Comparison of ENCODE assay signal across 1 cellular context in the genomic region with DNA sequence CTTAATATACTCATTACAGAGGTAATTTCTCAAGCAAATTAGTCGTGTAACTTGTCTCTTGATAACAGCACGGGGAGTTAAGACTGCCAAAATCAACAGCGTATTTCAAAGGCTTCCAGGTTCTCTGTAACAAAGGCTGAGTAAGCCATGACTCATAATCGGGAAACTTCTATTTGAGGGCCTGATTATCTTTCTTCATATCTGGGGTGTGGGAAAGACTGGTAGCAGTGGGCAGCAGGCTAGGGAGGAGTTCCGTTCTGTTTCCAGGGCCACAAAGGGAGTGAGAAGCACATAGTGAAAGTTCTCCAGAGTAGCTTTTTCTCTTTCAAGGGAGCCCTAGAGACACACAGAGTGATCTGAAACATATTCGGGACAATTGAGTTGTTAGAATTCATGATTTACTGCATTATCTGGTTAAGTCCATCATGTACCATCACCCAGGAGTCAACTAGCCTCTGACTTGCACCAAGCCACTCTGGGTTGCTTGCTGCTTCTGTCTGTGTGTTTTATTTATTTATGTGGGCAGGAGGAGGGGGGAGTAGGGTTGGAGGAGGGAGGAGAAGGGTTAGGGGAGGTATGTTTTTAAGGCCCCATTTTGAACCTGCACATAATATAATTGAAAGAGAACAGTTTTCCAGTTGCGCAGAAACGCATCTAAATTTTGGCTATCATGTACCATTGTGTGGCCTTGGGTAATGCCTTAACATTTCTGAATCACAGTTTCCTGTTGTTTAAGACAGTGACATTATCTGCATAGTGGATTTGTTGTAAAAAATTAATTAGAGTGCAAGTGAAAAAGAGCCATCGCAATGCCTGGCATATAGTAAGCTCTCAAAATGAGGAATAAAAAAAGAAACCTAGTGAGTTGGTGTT.
TF ChIP-seq lines count a peak whose summit lies in the region.

No MANE protein-coding gene starts in this region.

TF ChIP-seq in K562, 482 proteins besides CTCF, POLR2A, EP300 and RAD21 (continued from another document):
- TF ChIP-seq, protein P1, sequence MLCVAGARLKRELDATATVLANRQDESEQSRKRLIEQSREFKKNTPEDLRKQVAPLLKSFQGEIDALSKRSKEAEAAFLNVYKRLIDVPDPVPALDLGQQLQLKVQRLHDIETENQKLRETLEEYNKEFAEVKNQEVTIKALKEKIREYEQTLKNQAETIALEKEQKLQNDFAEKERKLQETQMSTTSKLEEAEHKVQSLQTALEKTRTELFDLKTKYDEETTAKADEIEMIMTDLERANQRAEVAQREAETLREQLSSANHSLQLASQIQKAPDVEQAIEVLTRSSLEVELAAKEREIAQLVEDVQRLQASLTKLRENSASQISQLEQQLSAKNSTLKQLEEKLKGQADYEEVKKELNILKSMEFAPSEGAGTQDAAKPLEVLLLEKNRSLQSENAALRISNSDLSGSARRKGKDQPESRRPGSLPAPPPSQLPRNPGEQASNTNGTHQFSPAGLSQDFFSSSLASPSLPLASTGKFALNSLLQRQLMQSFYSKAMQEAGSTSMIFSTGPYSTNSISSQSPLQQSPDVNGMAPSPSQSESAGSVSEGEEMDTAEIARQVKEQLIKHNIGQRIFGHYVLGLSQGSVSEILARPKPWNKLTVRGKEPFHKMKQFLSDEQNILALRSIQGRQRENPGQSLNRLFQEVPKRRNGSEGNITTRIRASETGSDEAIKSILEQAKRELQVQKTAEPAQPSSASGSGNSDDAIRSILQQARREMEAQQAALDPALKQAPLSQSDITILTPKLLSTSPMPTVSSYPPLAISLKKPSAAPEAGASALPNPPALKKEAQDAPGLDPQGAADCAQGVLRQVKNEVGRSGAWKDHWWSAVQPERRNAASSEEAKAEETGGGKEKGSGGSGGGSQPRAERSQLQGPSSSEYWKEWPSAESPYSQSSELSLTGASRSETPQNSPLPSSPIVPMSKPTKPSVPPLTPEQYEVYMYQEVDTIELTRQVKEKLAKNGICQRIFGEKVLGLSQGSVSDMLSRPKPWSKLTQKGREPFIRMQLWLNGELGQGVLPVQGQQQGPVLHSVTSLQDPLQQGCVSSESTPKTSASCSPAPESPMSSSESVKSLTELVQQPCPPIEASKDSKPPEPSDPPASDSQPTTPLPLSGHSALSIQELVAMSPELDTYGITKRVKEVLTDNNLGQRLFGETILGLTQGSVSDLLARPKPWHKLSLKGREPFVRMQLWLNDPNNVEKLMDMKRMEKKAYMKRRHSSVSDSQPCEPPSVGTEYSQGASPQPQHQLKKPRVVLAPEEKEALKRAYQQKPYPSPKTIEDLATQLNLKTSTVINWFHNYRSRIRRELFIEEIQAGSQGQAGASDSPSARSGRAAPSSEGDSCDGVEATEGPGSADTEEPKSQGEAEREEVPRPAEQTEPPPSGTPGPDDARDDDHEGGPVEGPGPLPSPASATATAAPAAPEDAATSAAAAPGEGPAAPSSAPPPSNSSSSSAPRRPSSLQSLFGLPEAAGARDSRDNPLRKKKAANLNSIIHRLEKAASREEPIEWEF (CRISPR knock-in tag; IDR thresholded peaks at IDR 0.05), result no peak
- TF ChIP-seq ZNF354B (CRISPR knock-in tag; IDR thresholded peaks at IDR 0.05) (no peak), NFRKB (IDR thresholded peaks at IDR 0.05; ENCODE audit: low read depth) (no peak)
- TF ChIP-seq, protein P2, sequence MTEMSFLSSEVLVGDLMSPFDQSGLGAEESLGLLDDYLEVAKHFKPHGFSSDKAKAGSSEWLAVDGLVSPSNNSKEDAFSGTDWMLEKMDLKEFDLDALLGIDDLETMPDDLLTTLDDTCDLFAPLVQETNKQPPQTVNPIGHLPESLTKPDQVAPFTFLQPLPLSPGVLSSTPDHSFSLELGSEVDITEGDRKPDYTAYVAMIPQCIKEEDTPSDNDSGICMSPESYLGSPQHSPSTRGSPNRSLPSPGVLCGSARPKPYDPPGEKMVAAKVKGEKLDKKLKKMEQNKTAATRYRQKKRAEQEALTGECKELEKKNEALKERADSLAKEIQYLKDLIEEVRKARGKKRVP (CRISPR knock-in tag; IDR thresholded peaks at IDR 0.05), result no peak; the same call in 1 of the 2 replicates
- TF ChIP-seq, protein P3, sequence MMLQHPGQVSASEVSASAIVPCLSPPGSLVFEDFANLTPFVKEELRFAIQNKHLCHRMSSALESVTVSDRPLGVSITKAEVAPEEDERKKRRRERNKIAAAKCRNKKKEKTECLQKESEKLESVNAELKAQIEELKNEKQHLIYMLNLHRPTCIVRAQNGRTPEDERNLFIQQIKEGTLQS (IDR thresholded peaks at IDR 0.05), result peak; percentile 95
- TF ChIP-seq, protein P3 (CRISPR knock-in tag; conservative IDR thresholded peaks at IDR 0.05), result no peak
